19 cellular contexts compared by ENCODE assay signal in genomic region chr17:51707216-51707615, GRCh38.
DNase-seq lines count a peak whose midpoint lies in the region; ATAC-seq, FAIRE-seq and TF ChIP-seq lines count a peak whose summit lies in the region.
"Had no signal": no experiment of that assay in that cellular context is flagged by ENCODE, and none has a peak within 500 bp of the region (broad histone marks: within the 10 kb centered on the region; RNA-seq: fewer than 3 reads in every experiment).

No MANE protein-coding gene starts in this region.

- no peak overlapping the region for H3K27ac ChIP-seq in mammary epithelial cell (ENCODE audit: insufficient read depth, low read depth, low read length)
- H3K27ac ChIP-seq: 22Rv1 had no signal

- WGBS in mammary epithelial cell (ENCODE audit: low coverage, missing lambda C conversion rate) = 4% methylated on average over 2 of the region's 2 CpGs

- H4K20me1 ChIP-seq in mammary epithelial cell (ENCODE audit: insufficient read depth, low read length) = no peaks in the 10 kb centered on the region

- peak; percentile 36 for FAIRE-seq in islet of Langerhans (lab: Jason Lieb, UNC)
- FAIRE-seq: D721Med, GM12892, GM19239, H1 had no signal

- H3K4me2 ChIP-seq in mammary epithelial cell (ENCODE audit: insufficient read depth, low read depth, low read length) = no peak overlapping the region

- H3K79me2 ChIP-seq in mammary epithelial cell (ENCODE audit: insufficient read depth, low read length) = no peaks in the 10 kb centered on the region

- peaks cover 35% of the 10 kb centered on the region for H3K4me1 ChIP-seq in mammary epithelial cell (ENCODE audit: insufficient read depth, low read length)

- intact Hi-C loops in mammary epithelial cell (cut with micrococcal nuclease) = no loop called here

- H3K27me3 ChIP-seq in mammary epithelial cell (ENCODE audit: insufficient read depth, low read length) = no peaks in the 10 kb centered on the region

- H3K9me3 ChIP-seq in mammary epithelial cell (replicated peaks; ENCODE audit: insufficient read depth, low read length) = no peaks in the 10 kb centered on the region

- ATAC-seq in GM21526 (IDR thresholded peaks at IDR 0.05; ENCODE audit: low FRiP score, unreplicated experiment) = no peak
- ATAC-seq: CD8-positive, alpha-beta T cell; HCT116 had no signal

- peak; percentile 41 for DNase-seq in SIG-M5 treated with dmso at 0.1 percent for 504 hours (lab: John Stamatoyannopoulos, UW; ENCODE audit: unreplicated experiment)
- no peak for DNase-seq in SIG-M5 (lab: John Stamatoyannopoulos, UW)
- peak; percentile 63 for DNase-seq in mammary epithelial cell
- DNase-seq in stimulated activated CD4-positive, alpha-beta T cell treated with anti-CD3 and anti-CD28 coated beads, Interleukin-4, amount 100 ng/mL, for 4 hours = no peak
- DNase-seq in DMS79 (lab: John Stamatoyannopoulos, UW) = no peak
- DNase-seq in NCI-H510A (lab: John Stamatoyannopoulos, UW) = no peak
- DNase-seq: CD8-positive, alpha-beta T cell; COR-L47; DMS153; DND-41; GDM1 had no signal

- in situ Hi-C loops in mammary epithelial cell (cut with MboI; ENCODE audit: low sequenced_read_pairs in 2 of 2) = no loop called here

- dilution Hi-C loops in mammary epithelial cell (cut with HindIII; ENCODE audit: low sequenced_read_pairs) = no loop called here

- H3K36me3 ChIP-seq in mammary epithelial cell (ENCODE audit: insufficient read depth, low read length) = no peaks in the 10 kb centered on the region

- no TSS peak for BruUV-seq in mammary epithelial cell (replicated peaks; lab: Mats Ljungman, UMichigan)

- no peak overlapping the region for H2AFZ ChIP-seq in mammary epithelial cell (ENCODE audit: low read depth, low read length)

- no peak overlapping the region for H3K9ac ChIP-seq in mammary epithelial cell (ENCODE audit: insufficient read depth, low read length)

- no peak for TF ChIP-seq CTCF in mammary epithelial cell (conservative IDR thresholded peaks at IDR 0.05 in 1 of 2, IDR thresholded peaks at IDR 0.05 in 1 of 2; ENCODE audit: extremely low read depth in 1 of 2, insufficient read depth in 1 of 2, low read depth in 1 of 2, low read length in 2 of 2)

- no peak overlapping the region for H3K4me3 ChIP-seq in mammary epithelial cell (replicated peaks in 1 of 3; ENCODE audit: insufficient read depth in 1 of 3, low read depth in 2 of 3, low read length in 3 of 3)

- CTCF ChIA-PET in mammary epithelial cell (lab: Charles Lee; ENCODE audit: low non-redundant PET) = interaction anchor here (0.6 kb wide), 1 partner anchor 154 kb away, joined by 8 read pairs; no protein-coding TSS in a partner anchor

Comparison
In these comparisons a context has a peak if more than half of its experiments do, and no peak if none do; other contexts are left out.
1. DNase-seq: peak in SIG-M5 treated with dmso at 0.1 percent for 504 hours (single experiment) and mammary epithelial cell (single experiment); none in SIG-M5 (single experiment), stimulated activated CD4-positive, alpha-beta T cell treated with anti-CD3 and anti-CD28 coated beads, Interleukin-4, amount 100 ng/mL, for 4 hours (0 of 2), DMS79 (single experiment) and NCI-H510A (single experiment).